8 cellular contexts compared by ENCODE assay signal in the genomic region with DNA sequence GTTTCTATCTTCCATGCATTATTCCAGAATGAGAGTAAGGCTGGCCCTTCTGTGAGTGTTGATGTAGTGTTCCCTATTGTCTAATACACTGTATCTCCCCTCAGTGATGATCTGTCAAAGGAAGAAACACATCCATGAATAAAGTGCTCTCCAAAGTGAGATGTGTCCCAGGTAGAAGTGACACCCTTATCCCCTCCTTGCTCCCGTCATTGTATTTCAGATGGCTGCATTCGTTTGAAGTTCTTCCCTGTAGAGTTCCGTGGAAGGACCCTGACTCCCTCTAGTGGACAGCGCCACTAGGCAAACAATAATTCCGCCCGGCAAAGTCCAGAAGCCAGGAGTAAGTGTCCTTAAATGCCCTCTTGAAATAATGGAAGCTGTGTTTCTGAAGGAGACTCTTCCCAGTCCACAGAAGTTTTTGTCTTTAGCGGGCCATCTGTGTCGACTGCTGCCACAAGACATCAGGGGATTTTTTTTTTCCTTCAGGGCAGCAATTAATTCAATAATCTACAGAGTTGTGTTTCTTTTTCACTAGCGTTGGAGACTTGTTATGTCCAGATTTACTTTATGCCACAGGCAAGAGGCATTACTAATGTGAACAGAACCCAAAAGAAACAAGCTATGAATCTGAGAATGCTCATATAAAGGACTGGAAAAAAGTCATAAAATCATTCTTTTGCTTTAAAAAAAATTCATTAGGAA.
DNase-seq lines count a peak whose midpoint lies in the region; ATAC-seq, FAIRE-seq and TF ChIP-seq lines count a peak whose summit lies in the region.

No MANE protein-coding gene starts in this region.

- H3K4me1 ChIP-seq in foreskin keratinocyte (no peaks in the 10 kb centered on the region), tibial artery (peaks cover 0 to 23% (median 9%) of the 10 kb centered on the region in 4 donors)

- H3K27ac Mint-ChIP-seq in activated T-helper 2 cell treated with anti-CD3 and anti-CD28 coated beads, Interferon-gamma antibody, Interleukin-2, Interleukin-4, amounts not matched to agents 10 μg/mL and 5 μg/mL and 100 μg/mL, durations not matched to agents 14 hours and 24 hours and 36 hours = no peak overlapping the region
- H3K27ac Mint-ChIP-seq in osteocyte (ENCODE audit: unreplicated experiment) = peak overlapping the region; percentile 99

- peaks cover 13% of the 10 kb centered on the region for H3K27me3 Mint-ChIP-seq in activated T-helper 2 cell treated with anti-CD3 and anti-CD28 coated beads, Interferon-gamma antibody, Interleukin-2, Interleukin-4, amounts not matched to agents 10 μg/mL and 5 μg/mL and 100 μg/mL, durations not matched to agents 14 hours and 24 hours and 36 hours (ENCODE audit: low read depth)
- H3K27me3 Mint-ChIP-seq in osteocyte (ENCODE audit: unreplicated experiment) = no peaks in the 10 kb centered on the region

- ATAC-seq in foreskin keratinocyte = peak; percentile 89

- no peak overlapping the region for H3K27ac ChIP-seq in foreskin keratinocyte
- H3K27ac ChIP-seq in tibial artery = peak overlapping the region; percentile 31 to 34

- H3K4me3 ChIP-seq in MG63 (no peak overlapping the region), tibial artery (peak overlapping the region in 1 of 2 donors; percentile 15)

- intact Hi-C loops in activated T-helper 2 cell treated with anti-CD3 and anti-CD28 coated beads, Interferon-gamma antibody, Interleukin-2, Interleukin-4, amounts not matched to agents 10 μg/mL and 5 μg/mL and 100 μg/mL, durations not matched to agents 14 hours and 24 hours and 36 hours (cut with micrococcal nuclease) = loop anchor here (1.0 kb wide), 1 partner anchor 438 kb away; no protein-coding TSS in a partner anchor
- intact Hi-C loops in tibial artery (cut with DNase I; ENCODE audit: low total_unique reads) = loop anchor here (5.0 kb wide), 1 partner anchor 439 kb away; no protein-coding TSS in a partner anchor

- H3K9me3 Mint-ChIP-seq in activated T-helper 2 cell treated with anti-CD3 and anti-CD28 coated beads, Interferon-gamma antibody, Interleukin-2, Interleukin-4, amounts not matched to agents 10 μg/mL and 5 μg/mL and 100 μg/mL, durations not matched to agents 14 hours and 24 hours and 36 hours = no peaks in the 10 kb centered on the region
- H3K9me3 Mint-ChIP-seq in osteocyte (ENCODE audit: unreplicated experiment) = no peaks in the 10 kb centered on the region

- peak; percentile 92 for DNase-seq in G401 (ENCODE audit: low spot score)
- DNase-seq in H54 (ENCODE audit: insufficient read length, low spot score) = peak; percentile 45
- DNase-seq in MG63 = peak; percentile 63
- DNase-seq in RPMI8226 = peak; percentile 62
- DNase-seq in activated T-helper 2 cell treated with anti-CD3 and anti-CD28 coated beads, Interferon-gamma antibody, Interleukin-2, Interleukin-4, amounts not matched to agents 10 μg/mL and 5 μg/mL and 100 μg/mL, durations not matched to agents 14 hours and 24 hours and 36 hours (ENCODE audit: low spot score) = peak; percentile 32
- peak in 1 of 2 donors; percentile 60 for DNase-seq in foreskin keratinocyte
- peak; percentile 94 for DNase-seq in osteocyte (ENCODE audit: extremely low spot score, unreplicated experiment)
- peak; percentile 78 to 90 for DNase-seq in tibial artery

- TF ChIP-seq CTCF in foreskin keratinocyte (conservative IDR thresholded peaks at IDR 0.05) = peak; percentile 98
- peak; percentile 94 for TF ChIP-seq CTCF in osteocyte (IDR thresholded peaks at IDR 0.05)
- peak; percentile 81 to 87 for TF ChIP-seq CTCF in tibial artery (IDR thresholded peaks at IDR 0.05)

- H3K36me3 ChIP-seq in MG63 (no peaks in the 10 kb centered on the region), tibial artery (no peaks in the 10 kb centered on the region)

- peak; percentile 99 for FAIRE-seq in H54 (lab: Jason Lieb, UNC)

- in situ Hi-C loops in G401 (cut with HindIII; ENCODE audit: low sequenced_read_pairs) = no loop called here

- H3K36me3 Mint-ChIP-seq in activated T-helper 2 cell treated with anti-CD3 and anti-CD28 coated beads, Interferon-gamma antibody, Interleukin-2, Interleukin-4, amounts not matched to agents 10 μg/mL and 5 μg/mL and 100 μg/mL, durations not matched to agents 14 hours and 24 hours and 36 hours (ENCODE audit: low read depth) = no peaks in the 10 kb centered on the region
- H3K36me3 Mint-ChIP-seq in osteocyte (ENCODE audit: unreplicated experiment) = no peaks in the 10 kb centered on the region

- H3K4me1 Mint-ChIP-seq in activated T-helper 2 cell treated with anti-CD3 and anti-CD28 coated beads, Interferon-gamma antibody, Interleukin-2, Interleukin-4, amounts not matched to agents 10 μg/mL and 5 μg/mL and 100 μg/mL, durations not matched to agents 14 hours and 24 hours and 36 hours (ENCODE audit: low read depth) = peaks cover 6% of the 10 kb centered on the region
- peaks cover 56% of the 10 kb centered on the region for H3K4me1 Mint-ChIP-seq in osteocyte (ENCODE audit: unreplicated experiment)

- TF ChIP-seq POLR2A in H54 (IDR thresholded peaks at IDR 0.05; ENCODE audit: low read depth, low read length) = no peak

- H3K9me3 ChIP-seq in MG63 = no peaks in the 10 kb centered on the region
- no peaks in the 10 kb centered on the region for H3K9me3 ChIP-seq in tibial artery

- no peak overlapping the region for H3K4me3 Mint-ChIP-seq in activated T-helper 2 cell treated with anti-CD3 and anti-CD28 coated beads, Interferon-gamma antibody, Interleukin-2, Interleukin-4, amounts not matched to agents 10 μg/mL and 5 μg/mL and 100 μg/mL, durations not matched to agents 14 hours and 24 hours and 36 hours (ENCODE audit: low read depth)
- peak overlapping the region; percentile 62 for H3K4me3 Mint-ChIP-seq in osteocyte (ENCODE audit: unreplicated experiment)

- H3K27me3 ChIP-seq in MG63 = peaks cover 2% of the 10 kb centered on the region; the same call in 1 of the 2 replicates
- H3K27me3 ChIP-seq in foreskin keratinocyte = peaks cover 1% of the 10 kb centered on the region
- no peaks in the 10 kb centered on the region for H3K27me3 ChIP-seq in tibial artery
